1 cellular context compared by ENCODE assay signal in genomic region chr5:115414406-115415142, GRCh38.
TF ChIP-seq lines count a peak whose summit lies in the region.

No MANE protein-coding gene starts in this region.

TF ChIP-seq in SK-N-SH, 30 proteins besides CTCF, POLR2A, EP300 and RAD21 (continued from another document):
- TF ChIP-seq USF2 (IDR thresholded peaks at IDR 0.05; ENCODE audit: borderline replicate concordance, low read depth, low read length) (no peak), IRF3 (IDR thresholded peaks at IDR 0.05; ENCODE audit: low read depth, low read length) (no peak), PBX3 (IDR thresholded peaks at IDR 0.05) (peak; percentile 74), CHD2 (IDR thresholded peaks at IDR 0.05; ENCODE audit: low read length, partially characterized antibody) (no peak), POLR2AphosphoS5 (IDR thresholded peaks at IDR 0.05; ENCODE audit: low read depth, low read length) (peak; percentile 79), SIN3A (IDR thresholded peaks at IDR 0.05; ENCODE audit: borderline replicate concordance, low read depth, low read length) (no peak), YY1 (IDR thresholded peaks at IDR 0.05; ENCODE audit: low read depth) (no peak)
